In genomic region chr9:119852399-119852798, GRCh38 we compare ENCODE assay signal across 19 cellular contexts.
"Had no signal": no experiment of that assay in that cellular context is flagged by ENCODE, and none has a peak within 500 bp of the region (broad histone marks: within the 10 kb centered on the region; RNA-seq: fewer than 3 reads in every experiment).

No MANE protein-coding gene starts in this region.

- DNase-seq: IMR-90; Karpas-422; KG1; MG63; NCI-H187; NCI-H2081 treated with DMSO at 0.1 percent for 48 hours; NCI-H2171; NCI-H226; NCI-H446; NCI-H510A; NCI-H524 treated with DMSO at 0.1 percent for 48 hours; NCI-H82; NK-92 treated with Interleukin-12 subunit alpha and Interleukin-12 subunit beta, amount 100 ng/mL, for 24 hours; SIG-M5; T-helper 1 cell had no signal

- ATAC-seq: HepG2, Panc1, PC-3, Right ventricle myocardium inferior had no signal
